ENCODE assay signal across 21 cellular contexts in the genomic region with DNA sequence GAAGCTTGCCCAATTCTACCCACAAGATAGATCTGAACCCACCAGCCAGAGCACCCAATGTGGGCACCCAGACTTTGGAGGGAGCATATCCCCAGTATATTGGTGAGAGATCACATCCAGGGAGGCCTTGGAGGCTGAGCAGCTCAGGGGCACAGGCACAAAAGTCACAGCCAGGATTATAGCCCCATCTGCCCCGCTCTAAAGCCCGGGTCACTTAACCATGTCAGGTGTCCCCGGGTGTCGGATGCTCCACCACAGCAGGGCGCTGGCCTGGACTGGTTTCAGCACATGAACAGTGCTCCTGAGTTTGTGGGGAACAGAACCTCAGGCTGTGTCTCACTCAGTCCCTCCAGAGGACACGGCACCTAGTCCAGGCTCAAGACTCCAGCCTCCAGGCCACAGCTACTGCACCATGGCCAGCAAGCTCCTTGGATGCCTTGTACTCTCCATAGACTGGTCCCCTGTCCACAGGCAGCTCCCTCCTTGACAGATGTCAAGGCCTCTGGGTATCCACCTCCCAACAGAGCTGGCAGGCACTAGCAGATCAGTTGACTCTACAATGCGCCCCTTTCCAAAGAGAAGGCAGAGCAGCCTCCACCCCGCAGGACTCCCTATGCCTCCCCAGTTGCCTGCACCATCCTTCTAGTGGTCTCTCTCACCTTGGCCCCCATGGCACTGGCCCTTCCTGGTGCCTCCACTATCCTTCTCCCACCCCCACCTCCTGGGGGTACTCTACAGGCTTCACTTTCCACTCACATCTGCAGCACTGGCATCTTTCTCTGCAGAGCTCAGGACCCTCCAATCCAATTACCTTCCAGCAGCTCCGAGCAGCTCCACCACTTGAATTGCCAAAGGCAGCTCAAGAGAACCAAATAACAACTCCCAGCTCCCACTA.
DNase-seq lines count a peak whose midpoint lies in the region; FAIRE-seq and TF ChIP-seq lines count a peak whose summit lies in the region.
"Had no signal": no experiment of that assay in that cellular context is flagged by ENCODE, and none has a peak within 500 bp of the region (broad histone marks: within the 10 kb centered on the region; RNA-seq: fewer than 3 reads in every experiment).

No MANE protein-coding gene starts in this region.

- no peak for TF ChIP-seq CTCF in WERI-Rb-1 (IDR thresholded peaks at IDR 0.05; ENCODE audit: low read depth, low read length)
- no peak for TF ChIP-seq CTCF in stomach (IDR thresholded peaks at IDR 0.05)

- intact Hi-C loops in stomach (cut with DNase I; ENCODE audit: low total_unique reads), result no loop called here

- FAIRE-seq in urothelium cell line (lab: Jason Lieb, UNC), result no peak
- FAIRE-seq: A549, D721Med, G401.6, GM12891, GM19239, H1 had no signal

- WGBS in stomach, 5 donors, result 75 to 93% (median 80%) methylated on average over 5 to 9 of the region's 9 CpGs

- H3K4me3 ChIP-seq in WERI-Rb-1 (ENCODE audit: low read depth, low read length), result no peak overlapping the region
- no peak overlapping the region for H3K4me3 ChIP-seq in stomach
- H3K4me3 ChIP-seq: A549 had no signal

- H3K9me3 ChIP-seq in WERI-Rb-1 (ENCODE audit: severe bottlenecking), result no peaks in the 10 kb centered on the region
- no peaks in the 10 kb centered on the region for H3K9me3 ChIP-seq in stomach
- H3K9me3 ChIP-seq: A549, Caco-2 had no signal

- no peaks in the 10 kb centered on the region for H3K27me3 ChIP-seq in WERI-Rb-1 (ENCODE audit: insufficient read depth, low read depth, severe bottlenecking)
- H3K27me3 ChIP-seq in stomach, result no peaks in the 10 kb centered on the region

- TF ChIP-seq EP300 in stomach (IDR thresholded peaks at IDR 0.05), result no peak

- no peaks in the 10 kb centered on the region for H3K36me3 ChIP-seq in WERI-Rb-1
- H3K36me3 ChIP-seq in stomach, result no peaks in the 10 kb centered on the region

- no peak for TF ChIP-seq POLR2A in stomach (IDR thresholded peaks at IDR 0.05)

- no peak overlapping the region for H3K27ac ChIP-seq in WERI-Rb-1
- no peak overlapping the region for H3K27ac ChIP-seq in stomach
- H3K27ac ChIP-seq: 22Rv1, A549, C4-2B, HL-60 had no signal

- no peaks in the 10 kb centered on the region for H3K4me1 ChIP-seq in stomach
- H3K4me1 ChIP-seq: A549, Caco-2 had no signal

- DNase-seq in NCI-H1694 treated with DMSO at 0.1 percent for 48 hours (lab: John Stamatoyannopoulos, UW), result peak; percentile 40
- DNase-seq in NCI-H1694 (lab: John Stamatoyannopoulos, UW), result no peak
- peak; percentile 55 for DNase-seq in WERI-Rb-1
- peak; percentile 40 for DNase-seq in islet precursor cell
- peak; percentile 17 for DNase-seq in stomach
- no peak for DNase-seq in urothelium cell line (ENCODE audit: low spot score)
- DNase-seq in midbrain (lab: John Stamatoyannopoulos, UW), result no peak
- DNase-seq in NAMALWA (ENCODE audit: low spot score), result no peak
- DNase-seq: AML-193; Caco-2; CD4-positive, alpha-beta T cell; H9 had no signal

Comparison
In these comparisons a context has a peak if more than half of its experiments do, and no peak if none do; other contexts are left out.
1. DNase-seq: peak in NCI-H1694 treated with DMSO at 0.1 percent for 48 hours (single experiment), WERI-Rb-1 (single experiment), islet precursor cell (single experiment) and stomach (single experiment); none in NCI-H1694 (single experiment), urothelium cell line (single experiment), midbrain (single experiment) and NAMALWA (single experiment).